8 cellular contexts compared by ENCODE assay signal in genomic region chr15:40764766-40765136, GRCh38. TPM values are rescaled to one million over a fixed set of nuclear protein-coding genes. Genes with fewer than 3 reads are reported as not detected.
DNase-seq lines count a peak whose midpoint lies in the region; ATAC-seq and TF ChIP-seq lines count a peak whose summit lies in the region.

No MANE protein-coding gene starts in this region.

- intact Hi-C loops in activated CD4-positive, alpha-beta T cell treated with anti-CD3 and anti-CD28 coated beads for 36 hours (cut with DNase I, micrococcal nuclease) = loop anchor here (1.0 to 2.0 kb wide), 4 partner anchors 9 to 70 kb away; partner anchors contain the start of genes DNAJC17 (in 2 of the 2), ZFYVE19 (in 2 of the 2), RAD51 (in 1 of the 2) and RMDN3 (in 1 of the 2)

- H3K4me3 Mint-ChIP-seq in activated CD4-positive, alpha-beta T cell treated with anti-CD3 and anti-CD28 coated beads for 36 hours = peak overlapping the region; percentile 79
- peak overlapping the region; percentile 72 for H3K4me3 Mint-ChIP-seq in activated naive CD8-positive, alpha-beta T cell treated with anti-CD3 and anti-CD28 coated beads for 36 hours

- ATAC-seq in activated CD4-positive, alpha-beta T cell treated with anti-CD3 and anti-CD28 coated beads for 36 hours = no peak

- no peak for DNase-seq in activated CD4-positive, alpha-beta T cell treated with anti-CD3 and anti-CD28 coated beads for 36 hours
- DNase-seq in activated CD4-positive, alpha-beta T cell treated with anti-CD3 and anti-CD28 coated beads for 48 hours = no peak
- no peak for DNase-seq in activated naive CD8-positive, alpha-beta T cell treated with anti-CD3 and anti-CD28 coated beads for 36 hours
- no peak for DNase-seq in kidney epithelial cell (ENCODE audit: low read depth)
- DNase-seq in SJCRH30 = no peak
- DNase-seq in stimulated activated CD4-positive, alpha-beta T cell treated with anti-CD3 and anti-CD28 coated beads, Interleukin-4, amount 100 ng/mL, for 1 hour = no peak
- no peak for DNase-seq in NCI-H2171 (lab: John Stamatoyannopoulos, UW)

- no peaks in the 10 kb centered on the region for H3K36me3 ChIP-seq in kidney epithelial cell (ENCODE audit: control insufficient read depth, insufficient read depth, low read length)
- H3K36me3 ChIP-seq in subcutaneous abdominal adipose tissue (ENCODE audit: control insufficient read depth in 5 of 5, insufficient read depth in 5 of 5, low read length in 5 of 5) = peaks cover 0 to 14% (median 11%) of the 10 kb centered on the region in 5 donors
- no peaks in the 10 kb centered on the region for H3K36me3 ChIP-seq in SJCRH30

- H3K27ac ChIP-seq in subcutaneous abdominal adipose tissue (ENCODE audit: low read depth, low read length) (peak overlapping the region; percentile 83), SJCRH30 (no peak overlapping the region)

- POLR2A ChIA-PET in activated CD4-positive, alpha-beta T cell treated with anti-CD3 and anti-CD28 coated beads for 36 hours (lab: Charles Lee) = interaction anchor here (1.0 to 1.6 kb wide), 3 partner anchors 8 to 23 kb away, joined by 3 to 8 read pairs (median 4); no protein-coding TSS in a partner anchor

- H3K27me3 ChIP-seq in kidney epithelial cell (ENCODE audit: control insufficient read depth, insufficient read depth, low read length) (no peaks in the 10 kb centered on the region), subcutaneous abdominal adipose tissue (ENCODE audit: control insufficient read depth in 5 of 5, insufficient read depth in 4 of 5, low read length in 5 of 5) (no peaks in the 10 kb centered on the region), SJCRH30 (no peaks in the 10 kb centered on the region)

- TF ChIP-seq CTCF in kidney epithelial cell (IDR thresholded peaks at IDR 0.05; ENCODE audit: insufficient read depth, low read length, poor library complexity, severe bottlenecking) = no peak

- peak overlapping the region; percentile 90 for H3K27ac Mint-ChIP-seq in activated CD4-positive, alpha-beta T cell treated with anti-CD3 and anti-CD28 coated beads for 36 hours
- peak overlapping the region; percentile 56 for H3K27ac Mint-ChIP-seq in activated naive CD8-positive, alpha-beta T cell treated with anti-CD3 and anti-CD28 coated beads for 36 hours

- no peaks in the 10 kb centered on the region for H3K9me3 ChIP-seq in subcutaneous abdominal adipose tissue (ENCODE audit: control insufficient read depth in 5 of 5, low read length in 5 of 5)
- no peaks in the 10 kb centered on the region for H3K9me3 ChIP-seq in SJCRH30 (replicated peaks)

- no peaks in the 10 kb centered on the region for H3K9me3 Mint-ChIP-seq in activated CD4-positive, alpha-beta T cell treated with anti-CD3 and anti-CD28 coated beads for 36 hours (ENCODE audit: low read depth)
- no peaks in the 10 kb centered on the region for H3K9me3 Mint-ChIP-seq in activated naive CD8-positive, alpha-beta T cell treated with anti-CD3 and anti-CD28 coated beads for 36 hours

- peaks cover 6% of the 10 kb centered on the region for H3K36me3 Mint-ChIP-seq in activated CD4-positive, alpha-beta T cell treated with anti-CD3 and anti-CD28 coated beads for 36 hours (ENCODE audit: low read depth)
- peaks cover 5% of the 10 kb centered on the region for H3K36me3 Mint-ChIP-seq in activated naive CD8-positive, alpha-beta T cell treated with anti-CD3 and anti-CD28 coated beads for 36 hours

- no peaks in the 10 kb centered on the region for H3K27me3 Mint-ChIP-seq in activated CD4-positive, alpha-beta T cell treated with anti-CD3 and anti-CD28 coated beads for 36 hours
- no peaks in the 10 kb centered on the region for H3K27me3 Mint-ChIP-seq in activated naive CD8-positive, alpha-beta T cell treated with anti-CD3 and anti-CD28 coated beads for 36 hours

- H3K4me3 ChIP-seq in kidney epithelial cell (ENCODE audit: low read depth, low read length) = peak overlapping the region; percentile 58
- H3K4me3 ChIP-seq in subcutaneous abdominal adipose tissue (ENCODE audit: low read depth in 1 of 5, low read length in 5 of 5) = peak overlapping the region; percentile 67 to 83 (median 68)
- H3K4me3 ChIP-seq in SJCRH30 = no peak overlapping the region

- peaks cover 42% of the 10 kb centered on the region for H3K4me1 Mint-ChIP-seq in activated CD4-positive, alpha-beta T cell treated with anti-CD3 and anti-CD28 coated beads for 36 hours
- H3K4me1 Mint-ChIP-seq in activated naive CD8-positive, alpha-beta T cell treated with anti-CD3 and anti-CD28 coated beads for 36 hours = peaks cover 46% of the 10 kb centered on the region

- H3K9ac ChIP-seq in subcutaneous abdominal adipose tissue (ENCODE audit: low read length in 5 of 5) = peak overlapping the region; percentile 33 to 75 (median 58)

- CTCF ChIA-PET in activated CD4-positive, alpha-beta T cell treated with anti-CD3 and anti-CD28 coated beads for 36 hours (lab: Charles Lee) = interaction anchor here (0.7 to 1.9 kb wide), 8 partner anchors 10 to 131 kb away, joined by 3 to 7 read pairs (median 4); partner anchors contain the start of gene RMDN3

- peaks cover 9 to 67% (median 63%) of the 10 kb centered on the region in 5 donors for H3K4me1 ChIP-seq in subcutaneous abdominal adipose tissue (ENCODE audit: control insufficient read depth in 5 of 5, insufficient read depth in 5 of 5, low read length in 5 of 5)
- H3K4me1 ChIP-seq in SJCRH30 = peaks cover 41% of the 10 kb centered on the region

RNA-seq across cellular contexts. Expression of gene GCHFR, which starts 0.9 kb away (rescaled TPM):
- total RNA-seq in activated CD4-positive, alpha-beta T cell treated with anti-CD3 and anti-CD28 coated beads for 36 hours = 10 to 100 TPM; 32.8 to 41.1 TPM
- 10 to 100 TPM; 35.2 to 35.9 TPM for total RNA-seq in activated naive CD8-positive, alpha-beta T cell treated with anti-CD3 and anti-CD28 coated beads for 36 hours
- total RNA-seq in kidney epithelial cell = 13.2 and 24.9 TPM in 2 replicates
- total RNA-seq in SJCRH30 (2014; rRNA removed; shearing (Covaris generic)) = not detected in 2 replicates

RNA-seq across cellular contexts. Expression of gene C15orf62, which starts 5.0 kb away (rescaled TPM):
- total RNA-seq in activated CD4-positive, alpha-beta T cell treated with anti-CD3 and anti-CD28 coated beads for 36 hours = under 1 TPM; 0.58 to 0.80 TPM
- under 1 TPM; 0.43 to 0.50 TPM for total RNA-seq in activated naive CD8-positive, alpha-beta T cell treated with anti-CD3 and anti-CD28 coated beads for 36 hours
- 1.2 and 1.4 TPM in 2 replicates for total RNA-seq in kidney epithelial cell
- 0.10 and 0.14 TPM in 2 replicates for total RNA-seq in SJCRH30 (2014; rRNA removed; shearing (Covaris generic))

RNA-seq across cellular contexts. Expression of gene RMDN3, which starts 9.7 kb away (rescaled TPM):
- total RNA-seq in activated CD4-positive, alpha-beta T cell treated with anti-CD3 and anti-CD28 coated beads for 36 hours = 10 to 100 TPM; 12.3 to 18.8 TPM
- total RNA-seq in activated naive CD8-positive, alpha-beta T cell treated with anti-CD3 and anti-CD28 coated beads for 36 hours = 10 to 100 TPM; 32.0 to 32.4 TPM
- total RNA-seq in kidney epithelial cell = 26.5 and 33.5 TPM in 2 replicates
- 19.3 and 19.6 TPM in 2 replicates for total RNA-seq in SJCRH30 (2014; rRNA removed; shearing (Covaris generic))

RNA-seq across cellular contexts. Expression of gene ZFYVE19, which starts 42.1 kb away (rescaled TPM):
- total RNA-seq in activated CD4-positive, alpha-beta T cell treated with anti-CD3 and anti-CD28 coated beads for 36 hours = 10 to 100 TPM; 27.5 to 33.7 TPM
- 10 to 100 TPM; 20.1 to 20.8 TPM for total RNA-seq in activated naive CD8-positive, alpha-beta T cell treated with anti-CD3 and anti-CD28 coated beads for 36 hours
- total RNA-seq in kidney epithelial cell = 21.8 and 34.7 TPM in 2 replicates
- 10.6 and 14.1 TPM in 2 replicates for total RNA-seq in SJCRH30 (2014; rRNA removed; shearing (Covaris generic))

RNA-seq across cellular contexts. Expression of gene DNAJC17, which starts 42.5 kb away (rescaled TPM):
- 10 to 100 TPM; 41.5 to 43.6 TPM for total RNA-seq in activated CD4-positive, alpha-beta T cell treated with anti-CD3 and anti-CD28 coated beads for 36 hours
- 10 to 100 TPM; 39.8 to 41.7 TPM for total RNA-seq in activated naive CD8-positive, alpha-beta T cell treated with anti-CD3 and anti-CD28 coated beads for 36 hours
- total RNA-seq in kidney epithelial cell = 20.0 and 59.2 TPM in 2 replicates
- total RNA-seq in SJCRH30 (2014; rRNA removed; shearing (Covaris generic)) = 35.0 and 43.5 TPM in 2 replicates

Comparison
In these comparisons a context has a peak if more than half of its experiments do, and no peak if none do; other contexts are left out.
1. RNA of gene GCHFR, which starts 0.9 kb away (total RNA-seq): 32.8 to 41.1 TPM in activated CD4-positive, alpha-beta T cell treated with anti-CD3 and anti-CD28 coated beads for 36 hours, 35.2 to 35.9 TPM in activated naive CD8-positive, alpha-beta T cell treated with anti-CD3 and anti-CD28 coated beads for 36 hours and 13.2 to 24.9 TPM in kidney epithelial cell; not detected in SJCRH30; every median in the first group is over 10 times any median in the second.